Comparison of ENCODE assay signal across 9 cellular contexts in genomic region chr14:35879654-35880249, GRCh38. TPM values are rescaled to one million over a fixed set of nuclear protein-coding genes. Genes with fewer than 3 reads are reported as not detected.
DNase-seq lines count a peak whose midpoint lies in the region; ATAC-seq, FAIRE-seq and TF ChIP-seq lines count a peak whose summit lies in the region.
"Had no signal": no experiment of that assay in that cellular context is flagged by ENCODE, and none has a peak within 500 bp of the region (broad histone marks: within the 10 kb centered on the region; RNA-seq: fewer than 3 reads in every experiment).

No MANE protein-coding gene starts in this region.

- no peaks in the 10 kb centered on the region for H3K36me3 ChIP-seq in kidney (ENCODE audit: control insufficient read depth in 1 of 2, insufficient read depth in 2 of 2, low read length in 2 of 2)

- no peaks in the 10 kb centered on the region for H3K9me3 ChIP-seq in kidney (ENCODE audit: control insufficient read depth in 1 of 2, low read length in 2 of 2)

- H3K4me3 ChIP-seq in HFF-Myc (replicated peaks; ENCODE audit: low read depth, low read length) = no peak overlapping the region
- no peak overlapping the region for H3K4me3 ChIP-seq in kidney (ENCODE audit: low read length in 2 of 2)

- intact Hi-C loops in kidney (cut with DNase I) = no loop called here
- intact Hi-C loops in Right ventricle myocardium inferior (cut with DNase I) = no loop called here

- DNase-seq in DMS114 treated with DMSO at 0.1 percent for 48 hours (lab: John Stamatoyannopoulos, UW; ENCODE audit: unreplicated experiment) (peak; percentile 4), HFF-Myc (ENCODE audit: extremely low read depth, low read depth) (no peak), RWPE1 (ENCODE audit: low spot score) (peak; percentile 26), kidney (no peak), occipital lobe (lab: John Stamatoyannopoulos, UW) (no peak), cerebellar nuclear complex (lab: John Stamatoyannopoulos, UW) (no peak), Right ventricle myocardium inferior (ENCODE audit: missing footprints) (no peak)

- no peak overlapping the region for H3K9ac ChIP-seq in kidney (ENCODE audit: low read length in 2 of 2)

- POLR2A ChIA-PET in RWPE1 (lab: Yijun Ruan, JAX; ENCODE audit: low non-redundant PET) = no interaction called here

- H3K4me1 ChIP-seq in kidney (ENCODE audit: control insufficient read depth in 1 of 2, insufficient read depth in 1 of 2, low read depth in 1 of 2, low read length in 2 of 2) = peaks cover 4 to 8% of the 10 kb centered on the region in 2 donors

- TF ChIP-seq CTCF in HFF-Myc (IDR thresholded peaks at IDR 0.05; ENCODE audit: low read depth, low read length, missing control alignments) = peak; percentile 17
- TF ChIP-seq CTCF in RWPE1 (conservative IDR thresholded peaks at IDR 0.05; ENCODE audit: low read depth) = peak; percentile 50
- TF ChIP-seq CTCF in kidney (IDR thresholded peaks at IDR 0.05; ENCODE audit: borderline replicate concordance, extremely low read depth, insufficient read depth) = peak; percentile 31

- H3K27ac ChIP-seq in RWPE1 (no peak overlapping the region), kidney (ENCODE audit: low read depth in 2 of 2, low read length in 2 of 2) (no peak overlapping the region)

- ATAC-seq in esophagus mucosa = no peak
- ATAC-seq in Right ventricle myocardium inferior = no peak

- peak; percentile 49 for FAIRE-seq in kidney (lab: Jason Lieb, UNC)
- FAIRE-seq: islet of Langerhans had no signal

- CTCF ChIA-PET in RWPE1 (lab: Yijun Ruan, JAX) = interaction anchor here (0.7 kb wide), 1 partner anchor 642 kb away, joined by 4 read pairs; no protein-coding TSS in a partner anchor

RNA-seq across cellular contexts. Expression of gene BRMS1L, which starts 53.6 kb away (rescaled TPM):
- total RNA-seq in kidney (7.3 TPM), occipital lobe (19.0 TPM), esophagus mucosa (6.9 TPM), Right ventricle myocardium inferior (11.7 TPM)
- 9.0 TPM for polyA plus RNA-seq in kidney (ENCODE audit: insufficient read depth, low read depth, low replicate concordance)

Comparison
In these comparisons a context has a peak if more than half of its experiments do, and no peak if none do; other contexts are left out.
1. DNase-seq: peak in DMS114 treated with DMSO at 0.1 percent for 48 hours (single experiment) and RWPE1 (single experiment); none in HFF-Myc (single experiment), kidney (single experiment), occipital lobe (single experiment), cerebellar nuclear complex (0 of 2) and Right ventricle myocardium inferior (single experiment).
2. Peak in every context shown above with its lines, with median percentiles within 50 percentile points of each other: CTCF ChIP-seq.